Comparison of ENCODE assay signal across 23 cellular contexts in the genomic region with DNA sequence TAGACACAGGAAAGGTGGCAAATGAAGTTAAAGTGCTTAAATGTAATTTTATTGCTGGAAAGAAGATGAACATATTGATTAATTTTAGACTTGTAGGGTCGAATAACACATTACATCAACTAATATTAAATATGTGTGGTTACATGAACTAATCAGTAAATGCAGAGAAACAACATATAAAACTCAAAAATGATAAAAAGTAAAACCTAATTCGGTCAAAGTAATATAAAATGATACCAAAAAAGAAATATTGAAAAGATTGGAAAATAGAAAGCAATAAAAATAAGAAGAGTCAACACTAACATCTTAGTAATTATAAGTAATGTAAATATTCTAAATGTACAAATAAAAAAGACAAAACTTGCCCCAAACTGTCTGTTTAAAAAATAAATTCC. TPM values are rescaled to one million over a fixed set of nuclear protein-coding genes. Genes with fewer than 3 reads are reported as not detected.
A peak's percentile ranks its signal among the peaks of the same experiment; 100 is the strongest.
DNase-seq lines count a peak whose midpoint lies in the region; ATAC-seq, FAIRE-seq and TF ChIP-seq lines count a peak whose summit lies in the region.
"Had no signal": no experiment of that assay in that cellular context is flagged by ENCODE, and none has a peak within 500 bp of the region (broad histone marks: within the 10 kb centered on the region; RNA-seq: fewer than 3 reads in every experiment).

No MANE protein-coding gene starts in this region.

- CTCF ChIA-PET in PC-9 (lab: Charles Lee): no interaction called here

- no peaks in the 10 kb centered on the region for H3K27me3 Mint-ChIP-seq in central memory CD8-positive, alpha-beta T cell
- H3K27me3 Mint-ChIP-seq: IgD-negative memory B cell had no signal

- 0 out of 2 replicates have a peak, but pooled peaks cover 8% of the 10 kb centered on the region for H3K9me2 ChIP-seq in PC-9 (ENCODE audit: insufficient read depth)

- H3K4me1 Mint-ChIP-seq in central memory CD8-positive, alpha-beta T cell: peaks cover 8% of the 10 kb centered on the region
- H3K4me1 Mint-ChIP-seq: mesothelial cell of epicardium had no signal

- FAIRE-seq in G401.6 (lab: Jason Lieb, UNC): peak; percentile 62

- peak overlapping the region; percentile 69 for H3K4me3 ChIP-seq in ACC112 (ENCODE audit: low read depth, low read length)
- peak overlapping the region; percentile 39; the same call in 1 of the 2 replicates for H3K4me3 ChIP-seq in PC-9
- H3K4me3 ChIP-seq: ascending aorta, colonic mucosa, upper lobe of right lung had no signal

- H2AFZ ChIP-seq in ACC112 (ENCODE audit: low read length, unreplicated experiment) (peak overlapping the region; percentile 89), PC-9 (peak overlapping the region; percentile 52)

- BruUV-seq in PC-9 (replicated peaks; lab: Mats Ljungman, UMichigan): no TSS peak

- no peak for TF ChIP-seq POLR2A in erythroblast (IDR thresholded peaks at IDR 0.05; ENCODE audit: low read length)

- H3K9me3 Mint-ChIP-seq in central memory CD8-positive, alpha-beta T cell: peaks cover 5% of the 10 kb centered on the region

- no peak for TF ChIP-seq CTCF in PC-9 (conservative IDR thresholded peaks at IDR 0.05)

- H4K20me1 ChIP-seq in PC-9 (ENCODE audit: insufficient read depth): no peaks in the 10 kb centered on the region

- peaks cover 9% of the 10 kb centered on the region for H3F3A ChIP-seq in PC-9 (ENCODE audit: insufficient read depth, low read depth)

- peak overlapping the region; percentile 61 for H3K4me2 ChIP-seq in PC-9

- POLR2A ChIA-PET in PC-9 (lab: Charles Lee; ENCODE audit: unreplicated experiment): no interaction called here

- peak in 1 of 2 experiments; percentile 8 for DNase-seq in PC-9
- no peak for DNase-seq in central memory CD8-positive, alpha-beta T cell (ENCODE audit: low spot score in 2 of 2)
- no peak for DNase-seq in stimulated activated naive CD4-positive, alpha-beta T cell treated with Interleukin-2 at 50 U/mL for 16 hours (lab: John Stamatoyannopoulos, UW)
- no peak for DNase-seq in erythroblast (lab: John Stamatoyannopoulos, UW)
- no peak for DNase-seq in pons (ENCODE audit: low spot score)
- no peak for DNase-seq in NCI-H1092 treated with DMSO at 0.1 percent for 48 hours (lab: John Stamatoyannopoulos, UW)
- DNase-seq: activated CD4-positive, CD25-positive, alpha-beta regulatory T cell treated with anti-CD3 and anti-CD28 coated beads, Interleukin-2, amount 50 U/mL, for 72 hours; C1 segment of cervical spinal cord; colonic mucosa; DMS 273 treated with DMSO at 0.1 percent for 48 hours; NCI-H82; retina; stimulated activated naive CD4-positive, alpha-beta T cell; T-cell; upper lobe of right lung had no signal

- no peaks in the 10 kb centered on the region for H3K36me3 ChIP-seq in ACC112 (ENCODE audit: insufficient read depth, low read length)
- no peaks in the 10 kb centered on the region for H3K36me3 ChIP-seq in PC-9 (ENCODE audit: low read depth)
- H3K36me3 ChIP-seq: ascending aorta, colonic mucosa, upper lobe of right lung had no signal

- peak overlapping the region; percentile 22 for H3K27ac Mint-ChIP-seq in central memory CD8-positive, alpha-beta T cell (ENCODE audit: low read depth)
- H3K27ac Mint-ChIP-seq: mesothelial cell of epicardium had no signal

- no peak for ATAC-seq in central memory CD8-positive, alpha-beta T cell (replicated peaks; ENCODE audit: extremely low read depth, poor library complexity, severe bottlenecking)

- H3K27me3 ChIP-seq in ACC112 (ENCODE audit: insufficient read depth, low read length) (no peaks in the 10 kb centered on the region), PC-9 (ENCODE audit: insufficient read depth, low read depth) (no peaks in the 10 kb centered on the region)
- H3K27me3 ChIP-seq: ascending aorta, colonic mucosa, upper lobe of right lung had no signal

- H3K36me3 Mint-ChIP-seq in central memory CD8-positive, alpha-beta T cell (ENCODE audit: insufficient read depth): peaks cover 3% of the 10 kb centered on the region
- H3K36me3 Mint-ChIP-seq: mesothelial cell of epicardium had no signal

- H3K4me1 ChIP-seq in ACC112 (ENCODE audit: control insufficient read depth, insufficient read depth, low read length, unreplicated experiment): peaks cover 5% of the 10 kb centered on the region
- peaks cover 20% of the 10 kb centered on the region for H3K4me1 ChIP-seq in PC-9 (replicated peaks; ENCODE audit: insufficient read depth)
- H3K4me1 ChIP-seq: ascending aorta, colonic mucosa, upper lobe of right lung had no signal

- H3K4me3 Mint-ChIP-seq in central memory CD8-positive, alpha-beta T cell: no peak overlapping the region
- H3K4me3 Mint-ChIP-seq: mesothelial cell of epicardium had no signal

- H3K27ac ChIP-seq in ACC112 (ENCODE audit: low read depth, low read length): 0 out of 2 replicates have a peak overlapping the region, but pooled peaks have one; percentile 25
- peak overlapping the region; percentile 79 for H3K27ac ChIP-seq in PC-9
- H3K27ac ChIP-seq: ascending aorta, colonic mucosa, HL-60, RWPE1, upper lobe of right lung had no signal

- intact Hi-C loops in PC-9 (cut with micrococcal nuclease; ENCODE audit: unreplicated experiment): no loop called here

- peaks cover 11% of the 10 kb centered on the region; the same call in 1 of the 2 replicates for H3K9me3 ChIP-seq in PC-9 (ENCODE audit: insufficient read depth, low read depth)
- H3K9me3 ChIP-seq: colonic mucosa, upper lobe of right lung had no signal

- no peaks in the 10 kb centered on the region for H3K79me2 ChIP-seq in ACC112 (ENCODE audit: control insufficient read depth, insufficient read depth, low read length, unreplicated experiment)
- no peaks in the 10 kb centered on the region for H3K79me2 ChIP-seq in PC-9 (ENCODE audit: low read depth)

RNA-seq across cellular contexts. Expression of a gene that starts 43.3 kb away (rescaled TPM):
- total RNA-seq in PC-9 (2021): not detected in 2 replicates
- total RNA-seq: fibroblast of villous mesenchyme, mesothelial cell of epicardium had no signal

RNA-seq across cellular contexts. Expression of a gene that starts 47.5 kb away (rescaled TPM):
- 11.8 and 13.5 TPM in 2 replicates for total RNA-seq in PC-9 (2021)
